ENCODE assay signal across 8 cellular contexts in the genomic region with DNA sequence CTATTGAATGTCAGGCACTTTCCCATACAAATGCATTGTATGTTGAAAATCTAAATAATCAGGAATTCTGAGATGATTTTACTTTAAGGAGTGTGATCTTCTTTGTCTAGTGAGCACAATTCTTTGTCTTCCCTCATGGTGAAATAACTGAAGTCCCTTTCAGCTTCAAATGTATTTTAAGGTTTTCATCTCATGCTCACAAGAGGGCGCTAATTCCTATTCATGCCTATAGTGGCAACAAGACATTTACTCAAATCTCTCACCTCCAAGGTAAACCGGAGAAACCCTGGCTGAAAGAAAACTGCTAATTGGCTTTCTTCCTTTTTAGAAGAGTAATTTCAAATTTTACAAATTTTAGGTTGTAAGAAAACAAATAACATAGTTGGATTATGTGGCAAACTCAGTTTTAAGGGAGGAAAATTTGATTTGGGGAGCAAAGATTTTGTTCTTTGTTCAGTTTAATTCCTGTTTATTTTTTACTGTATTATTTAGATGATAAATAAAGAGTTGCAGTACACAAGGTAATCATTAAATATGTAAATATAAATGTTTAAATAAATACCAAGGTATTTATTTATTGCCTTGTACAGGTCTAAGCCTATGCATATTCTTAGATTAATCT.
DNase-seq lines count a peak whose midpoint lies in the region; ATAC-seq, FAIRE-seq and TF ChIP-seq lines count a peak whose summit lies in the region.

No MANE protein-coding gene starts in this region.

- no peaks in the 10 kb centered on the region for H3K9me3 ChIP-seq in CD4-positive, alpha-beta memory T cell (ENCODE audit: control insufficient read depth in 1 of 2, low read length in 2 of 2)
- H3K9me3 ChIP-seq in SJCRH30 (replicated peaks), result no peaks in the 10 kb centered on the region
- H3K9me3 ChIP-seq in esophagus squamous epithelium, result peaks cover 0 to 7% (median 0%) of the 10 kb centered on the region in 3 donors
- peaks cover 4% of the 10 kb centered on the region for H3K9me3 ChIP-seq in trophoblast cell (ENCODE audit: insufficient read depth, low read depth, low read length)

- POLR2A ChIA-PET in CD4-positive, alpha-beta memory T cell (lab: Charles Lee; ENCODE audit: partially characterized antibody), result no interaction called here

- H3K4me1 ChIP-seq in CD4-positive, alpha-beta memory T cell (ENCODE audit: insufficient read depth, low read length), result no peaks in the 10 kb centered on the region
- H3K4me1 ChIP-seq in SJCRH30, result no peaks in the 10 kb centered on the region
- no peaks in the 10 kb centered on the region for H3K4me1 ChIP-seq in esophagus squamous epithelium
- H3K4me1 ChIP-seq in trophoblast cell (ENCODE audit: control insufficient read depth in 1 of 2, insufficient read depth in 2 of 2, low read length in 2 of 2), result no peaks in the 10 kb centered on the region

- no peak overlapping the region for H4K8ac ChIP-seq in trophoblast cell (ENCODE audit: low read depth, low read length)

- H3K27ac ChIP-seq in CD4-positive, alpha-beta memory T cell (ENCODE audit: low read depth, low read length), result no peak overlapping the region
- H3K27ac ChIP-seq in SJCRH30 (no peak overlapping the region), esophagus squamous epithelium (no peak overlapping the region), trophoblast cell (ENCODE audit: low read depth, low read length) (no peak overlapping the region)

- H3K4me3 ChIP-seq in CD4-positive, alpha-beta memory T cell (ENCODE audit: low read length in 2 of 2), result no peak overlapping the region
- H3K4me3 ChIP-seq in SJCRH30 (no peak overlapping the region), esophagus squamous epithelium (no peak overlapping the region), trophoblast cell (ENCODE audit: low read depth, low read length) (no peak overlapping the region)

- H2AK5ac ChIP-seq in trophoblast cell (ENCODE audit: low read length), result no peak overlapping the region

- H3K4me1 Mint-ChIP-seq in CD4-positive, alpha-beta memory T cell, result no peaks in the 10 kb centered on the region

- peak in 4 of 5 donors; percentile 26 to 39 (median 30) for DNase-seq in CD4-positive, alpha-beta memory T cell
- DNase-seq in GM19239 (ENCODE audit: insufficient read length, low spot score), result no peak
- peak; percentile 31 for DNase-seq in NCI-H1048 (lab: John Stamatoyannopoulos, UW)
- peak; percentile 8 to 71 for DNase-seq in SJCRH30
- DNase-seq in esophagus squamous epithelium (lab: John Stamatoyannopoulos, UW), result no peak
- peak; percentile 18 to 78 for DNase-seq in trophoblast cell

- no peak overlapping the region for H3K9ac ChIP-seq in trophoblast cell (ENCODE audit: low read length)

- H4K91ac ChIP-seq in trophoblast cell (ENCODE audit: low read depth, low read length), result no peak overlapping the region

- WGBS in esophagus squamous epithelium, 2 donors, result 5 to 9% methylated on average over 2 of the region's 2 CpGs
- no CpG with 5 or more reads among the region's 2 CpGs for WGBS in trophoblast cell (ENCODE audit: extremely low coverage, insufficient coverage, insufficient read length)

- intact Hi-C loops in CD4-positive, alpha-beta memory T cell (cut with micrococcal nuclease), result loop anchor here (1.0 kb wide), 3 partner anchors 575 to 642 kb away; no protein-coding TSS in a partner anchor
- intact Hi-C loops in esophagus squamous epithelium (cut with DNase I), result no loop called here

- peaks cover 4% of the 10 kb centered on the region in 2 donors for H3K27me3 Mint-ChIP-seq in CD4-positive, alpha-beta memory T cell

- H2BK12ac ChIP-seq in trophoblast cell (ENCODE audit: low read length), result no peak overlapping the region

- H3K79me2 ChIP-seq in trophoblast cell (ENCODE audit: control insufficient read depth, insufficient read depth, low read length, poor library complexity), result no peaks in the 10 kb centered on the region

- no peak overlapping the region for H3K23ac ChIP-seq in trophoblast cell (ENCODE audit: low read length)

- H3K27ac Mint-ChIP-seq in CD4-positive, alpha-beta memory T cell, result no peak overlapping the region

- H3K36me3 ChIP-seq in CD4-positive, alpha-beta memory T cell (ENCODE audit: insufficient read depth, low read length), result no peaks in the 10 kb centered on the region
- H3K36me3 ChIP-seq in SJCRH30 (no peaks in the 10 kb centered on the region), esophagus squamous epithelium (no peaks in the 10 kb centered on the region), trophoblast cell (ENCODE audit: control insufficient read depth in 1 of 2, insufficient read depth in 2 of 2, low read length in 2 of 2) (peaks cover 2% of the 10 kb centered on the region in 2 experiments)

- H3K36me3 Mint-ChIP-seq in CD4-positive, alpha-beta memory T cell, result no peaks in the 10 kb centered on the region

- no peaks in the 10 kb centered on the region for H3K79me1 ChIP-seq in trophoblast cell (ENCODE audit: low read length)

- H3K4me3 Mint-ChIP-seq in CD4-positive, alpha-beta memory T cell, result no peak overlapping the region

- ATAC-seq in GM19035 (IDR thresholded peaks at IDR 0.05; ENCODE audit: unreplicated experiment) (no peak), HG02759 (IDR thresholded peaks at IDR 0.05; ENCODE audit: unreplicated experiment) (no peak)

- no peak overlapping the region for H3K4me2 ChIP-seq in trophoblast cell (ENCODE audit: low read length)

- peak in 4 of 6 experiments; percentile 20 to 43 (median 34) for TF ChIP-seq CTCF in esophagus squamous epithelium (IDR thresholded peaks at IDR 0.05)

- H2BK120ac ChIP-seq in trophoblast cell (ENCODE audit: insufficient read depth, low read length, poor library complexity), result no peak overlapping the region

- no peak overlapping the region for H3K4ac ChIP-seq in trophoblast cell (ENCODE audit: low read depth, low read length)

- no peak overlapping the region for H4K12ac ChIP-seq in trophoblast cell (ENCODE audit: low read depth, low read length)

- H2BK5ac ChIP-seq in trophoblast cell (ENCODE audit: low read depth, low read length, poor library complexity), result no peak overlapping the region

- CTCF ChIA-PET in CD4-positive, alpha-beta memory T cell (lab: Charles Lee; ENCODE audit: partially characterized antibody), result interaction anchor here (0.7 to 4.2 kb wide), 12 partner anchors 8 to 1134 kb away, joined by 3 to 17 read pairs (median 4); no protein-coding TSS in a partner anchor

- no peak overlapping the region for H3K14ac ChIP-seq in trophoblast cell (ENCODE audit: low read length)

- no peak overlapping the region for H2AFZ ChIP-seq in trophoblast cell (ENCODE audit: insufficient read depth, low read length, poor library complexity)

- no peak for TF ChIP-seq POLR2A in esophagus squamous epithelium (IDR thresholded peaks at IDR 0.05)

- FAIRE-seq in GM19239 (lab: Jason Lieb, UNC), result peak; percentile 89

- no peaks in the 10 kb centered on the region for H3K27me3 ChIP-seq in CD4-positive, alpha-beta memory T cell (ENCODE audit: insufficient read depth, low read length)
- H3K27me3 ChIP-seq in SJCRH30 (0 out of 2 replicates have a peak, but pooled peaks cover 5% of the 10 kb centered on the region), esophagus squamous epithelium (no peaks in the 10 kb centered on the region), trophoblast cell (ENCODE audit: insufficient read depth, low read length) (no peaks in the 10 kb centered on the region)

- peaks cover 0 to 6% (median 2%) of the 10 kb centered on the region in 8 donors for H3K9me3 Mint-ChIP-seq in CD4-positive, alpha-beta memory T cell

- no peak overlapping the region for H3K18ac ChIP-seq in trophoblast cell (ENCODE audit: low read length)

Comparison
In these comparisons a context has a peak if more than half of its experiments do, and no peak if none do; other contexts are left out.
1. DNase-seq: peak in CD4-positive, alpha-beta memory T cell (4 of 5), NCI-H1048 (single experiment), SJCRH30 (2 of 2) and trophoblast cell (2 of 2); none in GM19239 (single experiment) and esophagus squamous epithelium (single experiment).